Comparison of ENCODE assay signal across 21 cellular contexts in genomic region chr5:4208537-4208936, GRCh38.
DNase-seq lines count a peak whose midpoint lies in the region; ATAC-seq and TF ChIP-seq lines count a peak whose summit lies in the region.
"Had no signal": no experiment of that assay in that cellular context is flagged by ENCODE, and none has a peak within 500 bp of the region (broad histone marks: within the 10 kb centered on the region; RNA-seq: fewer than 3 reads in every experiment).

No MANE protein-coding gene starts in this region.

- H4K91ac ChIP-seq in IMR-90 (ENCODE audit: insufficient read depth, low read depth, low read length): no peak overlapping the region
- peak overlapping the region; percentile 12 for H4K91ac ChIP-seq in neuronal stem cell (ENCODE audit: low read depth, low read length, poor library complexity)

- no peaks in the 10 kb centered on the region for H3K27me3 ChIP-seq in IMR-90 (ENCODE audit: control insufficient read depth, insufficient read depth, low read length)
- H3K27me3 ChIP-seq in neuronal stem cell (ENCODE audit: control insufficient read depth in 3 of 3, insufficient read depth in 3 of 3, low read depth in 1 of 3, low read length in 3 of 3): no peaks in the 10 kb centered on the region
- H3K27me3 ChIP-seq: BE2C had no signal

- TF ChIP-seq RAD21 in IMR-90 (IDR thresholded peaks at IDR 0.05; ENCODE audit: low read length): no peak

- H3K4me3 Mint-ChIP-seq in natural killer cell: no peak overlapping the region
- H3K4me3 Mint-ChIP-seq: CD4-positive, CD25-positive, alpha-beta regulatory T cell; CD8-positive, alpha-beta memory T cell had no signal

- H2AK5ac ChIP-seq in IMR-90 (ENCODE audit: low read depth, low read length): no peak overlapping the region
- H2AK5ac ChIP-seq in neuronal stem cell (ENCODE audit: low read depth, low read length): no peak overlapping the region

- H3K79me1 ChIP-seq in IMR-90 (ENCODE audit: low read depth in 1 of 2, low read length in 2 of 2) (no peaks in the 10 kb centered on the region), neuronal stem cell (ENCODE audit: low read depth, low read length) (no peaks in the 10 kb centered on the region)

- DNase-seq in IMR-90 (no peak), ecto neural progenitor cell (ENCODE audit: low spot score) (peak; percentile 17), neuronal stem cell (ENCODE audit: low spot score) (no peak), natural killer cell (no peak), SKM-1 (lab: John Stamatoyannopoulos, UW; ENCODE audit: unreplicated experiment) (no peak), GM19238 (ENCODE audit: insufficient read length, low spot score) (no peak)
- DNase-seq: ACHN; BE2C; C1 segment of cervical spinal cord; CD4-positive, CD25-positive, alpha-beta regulatory T cell; CD8-positive, alpha-beta memory T cell; COR-L47; DMS 273 treated with DMSO at 0.1 percent for 48 hours; DMS53; DND-41; EL had no signal

- H3K14ac ChIP-seq in IMR-90 (replicated peaks; ENCODE audit: low read depth, low read length) (no peak overlapping the region), neuronal stem cell (ENCODE audit: low read length) (no peak overlapping the region)

- H3K4ac ChIP-seq in IMR-90 (ENCODE audit: low read depth, low read length) (no peak overlapping the region), neuronal stem cell (ENCODE audit: low read length) (no peak overlapping the region)

- peaks cover 14% of the 10 kb centered on the region for H3K9me3 ChIP-seq in IMR-90 (ENCODE audit: control insufficient read depth, insufficient read depth, low read length)
- H3K9me3 ChIP-seq in neuronal stem cell (replicated peaks in 1 of 2; ENCODE audit: control insufficient read depth in 2 of 2, insufficient read depth in 1 of 2, low read depth in 1 of 2, low read length in 2 of 2): peaks cover 0 to 4% of the 10 kb centered on the region in 2 donors
- H3K9me3 ChIP-seq: BE2C, HAP-1 had no signal

- H3K9me3 Mint-ChIP-seq in natural killer cell: no peaks in the 10 kb centered on the region

- no peaks in the 10 kb centered on the region for H3K36me3 Mint-ChIP-seq in natural killer cell
- H3K36me3 Mint-ChIP-seq: CD4-positive, CD25-positive, alpha-beta regulatory T cell; CD8-positive, alpha-beta memory T cell had no signal

- ATAC-seq in IMR-90 (ENCODE audit: low read depth): no peak
- no peak for ATAC-seq in natural killer cell
- ATAC-seq in GM21390 (IDR thresholded peaks at IDR 0.05; ENCODE audit: unreplicated experiment): no peak
- ATAC-seq: GM12878 had no signal

- H3K18ac ChIP-seq in IMR-90 (ENCODE audit: low read depth, low read length) (no peak overlapping the region), neuronal stem cell (ENCODE audit: low read length) (no peak overlapping the region)

- dilution Hi-C loops in IMR-90 (cut with HindIII; ENCODE audit: low sequenced_read_pairs, unreplicated experiment): no loop called here

- no peak for TF ChIP-seq CTCF in IMR-90 (conservative IDR thresholded peaks at IDR 0.05; ENCODE audit: low read depth, low read length)
- no peak for TF ChIP-seq CTCF in natural killer cell (IDR thresholded peaks at IDR 0.05)

- no peaks in the 10 kb centered on the region for H3K9me1 ChIP-seq in IMR-90 (ENCODE audit: insufficient read depth, low read length)

- intact Hi-C loops in IMR-90 (cut with micrococcal nuclease) (no loop called here), natural killer cell (cut with micrococcal nuclease) (no loop called here)

- H3K9ac ChIP-seq in IMR-90 (ENCODE audit: low read depth, low read length): no peak overlapping the region
- no peak overlapping the region for H3K9ac ChIP-seq in neuronal stem cell (ENCODE audit: low read depth, low read length, poor library complexity)
- H3K9ac ChIP-seq: KMS-11 had no signal

- H3K4me2 ChIP-seq in IMR-90 (ENCODE audit: low read depth, low read length) (no peak overlapping the region), neuronal stem cell (ENCODE audit: insufficient read depth, low read length, poor library complexity, severe bottlenecking) (no peak overlapping the region)
- H3K4me2 ChIP-seq: KMS-11 had no signal

- peak overlapping the region; percentile 63 for H2BK12ac ChIP-seq in neuronal stem cell (ENCODE audit: low read length)

- H3K27ac ChIP-seq in IMR-90 (ENCODE audit: insufficient read depth, low read length) (no peak overlapping the region), neuronal stem cell (replicated peaks; ENCODE audit: low read length) (no peak overlapping the region)
- H3K27ac ChIP-seq: HL-60, KMS-11 had no signal

- in situ Hi-C loops in IMR-90 (cut with MboI; ENCODE audit: low sequenced_read_pairs): no loop called here

- H2BK15ac ChIP-seq in IMR-90 (ENCODE audit: low read depth, low read length) (no peak overlapping the region), neuronal stem cell (ENCODE audit: low read length) (no peak overlapping the region)

- BruUV-seq in IMR-90 (replicated peaks; lab: Mats Ljungman, UMichigan): no TSS peak

- no peak overlapping the region for H2BK120ac ChIP-seq in IMR-90 (ENCODE audit: low read depth, low read length)
- no peak overlapping the region for H2BK120ac ChIP-seq in neuronal stem cell (ENCODE audit: low read depth, low read length)

- no peak overlapping the region for H3K27ac Mint-ChIP-seq in natural killer cell
- H3K27ac Mint-ChIP-seq: CD8-positive, alpha-beta memory T cell had no signal

- H3K56ac ChIP-seq in IMR-90 (ENCODE audit: extremely low read depth, insufficient read depth, low read length): no peak overlapping the region

- no peak overlapping the region for H3K23ac ChIP-seq in IMR-90 (ENCODE audit: low read depth, low read length)
- H3K23ac ChIP-seq in neuronal stem cell (ENCODE audit: low read depth, low read length, poor library complexity): no peak overlapping the region

- H3K4me1 ChIP-seq in IMR-90 (ENCODE audit: control insufficient read depth, insufficient read depth, low read length) (no peaks in the 10 kb centered on the region), neuronal stem cell (ENCODE audit: control insufficient read depth in 2 of 2, insufficient read depth in 1 of 2, low read depth in 1 of 2, low read length in 2 of 2) (peaks cover 18 to 21% of the 10 kb centered on the region in 2 donors)
- H3K4me1 ChIP-seq: BE2C, HAP-1 had no signal

- POLR2A ChIA-PET in IMR-90 (lab: Charles Lee; ENCODE audit: unreplicated experiment): no interaction called here

- no CpG with 5 or more reads among the region's 2 CpGs for WGBS in IMR-90 (ENCODE audit: extremely low coverage in 2 of 2, insufficient read length in 1 of 2), 2 experiments
- no CpG with 5 or more reads among the region's 2 CpGs for WGBS in neuronal stem cell (ENCODE audit: extremely low coverage in 2 of 2, insufficient read length in 2 of 2, insufficient replicate concordance in 1 of 2), 2 donors

- H3K36me3 ChIP-seq in IMR-90 (ENCODE audit: control insufficient read depth, insufficient read depth, low read length): no peaks in the 10 kb centered on the region
- H3K36me3 ChIP-seq in neuronal stem cell (replicated peaks in 1 of 2; ENCODE audit: control insufficient read depth in 2 of 2, insufficient read depth in 2 of 2, low read length in 2 of 2): no peaks in the 10 kb centered on the region
- H3K36me3 ChIP-seq: BE2C, HAP-1 had no signal

- H2BK5ac ChIP-seq in IMR-90 (ENCODE audit: low read depth, low read length, poor library complexity, severe bottlenecking): peak overlapping the region; percentile 7
- no peak overlapping the region for H2BK5ac ChIP-seq in neuronal stem cell (ENCODE audit: low read length)

- no peak overlapping the region for H2AFZ ChIP-seq in IMR-90 (replicated peaks; ENCODE audit: low read length, poor library complexity)
- no peak overlapping the region for H2AFZ ChIP-seq in neuronal stem cell (ENCODE audit: low read length)

- H3K4me1 Mint-ChIP-seq in natural killer cell: no peaks in the 10 kb centered on the region
- H3K4me1 Mint-ChIP-seq: CD4-positive, CD25-positive, alpha-beta regulatory T cell; CD8-positive, alpha-beta memory T cell had no signal

- no peak overlapping the region for H2BK20ac ChIP-seq in IMR-90 (ENCODE audit: low read depth, low read length)

- no peak overlapping the region for H4K5ac ChIP-seq in IMR-90 (ENCODE audit: low read depth, low read length)

- H3K4me3 ChIP-seq in IMR-90 (ENCODE audit: insufficient read depth, low read depth, low read length) (no peak overlapping the region), neuronal stem cell (ENCODE audit: low read length in 2 of 2) (no peak overlapping the region)
- H3K4me3 ChIP-seq: GM12878, HAP-1 had no signal

- CTCF ChIA-PET in IMR-90 (lab: Yijun Ruan, JAX): no interaction called here

- no peaks in the 10 kb centered on the region for H3K27me3 Mint-ChIP-seq in natural killer cell (ENCODE audit: low read depth in 2 of 2)
- H3K27me3 Mint-ChIP-seq: CD4-positive, CD25-positive, alpha-beta regulatory T cell; CD8-positive, alpha-beta memory T cell had no signal

- no peaks in the 10 kb centered on the region for H4K20me1 ChIP-seq in IMR-90 (ENCODE audit: insufficient read depth, low read length)

- TF ChIP-seq POLR2A in IMR-90 (IDR thresholded peaks at IDR 0.05; ENCODE audit: low read depth, low read length): no peak

- no peak overlapping the region for H2AK9ac ChIP-seq in IMR-90 (replicated peaks; ENCODE audit: low read depth, low read length, poor library complexity)

- no peak overlapping the region for H4K8ac ChIP-seq in IMR-90 (ENCODE audit: low read depth in 2 of 2, low read length in 2 of 2)
- H4K8ac ChIP-seq in neuronal stem cell (ENCODE audit: low read depth, low read length): peak overlapping the region; percentile 25

TF ChIP-seq in IMR-90, 13 proteins besides CTCF, POLR2A, EP300 and RAD21:
- TF ChIP-seq MAFK (IDR thresholded peaks at IDR 0.05; ENCODE audit: low read depth, low read length) (no peak), RCOR1 (IDR thresholded peaks at IDR 0.05; ENCODE audit: insufficient replicate concordance, low read length) (no peak)
